2 cellular contexts compared by ENCODE assay signal in the genomic region with DNA sequence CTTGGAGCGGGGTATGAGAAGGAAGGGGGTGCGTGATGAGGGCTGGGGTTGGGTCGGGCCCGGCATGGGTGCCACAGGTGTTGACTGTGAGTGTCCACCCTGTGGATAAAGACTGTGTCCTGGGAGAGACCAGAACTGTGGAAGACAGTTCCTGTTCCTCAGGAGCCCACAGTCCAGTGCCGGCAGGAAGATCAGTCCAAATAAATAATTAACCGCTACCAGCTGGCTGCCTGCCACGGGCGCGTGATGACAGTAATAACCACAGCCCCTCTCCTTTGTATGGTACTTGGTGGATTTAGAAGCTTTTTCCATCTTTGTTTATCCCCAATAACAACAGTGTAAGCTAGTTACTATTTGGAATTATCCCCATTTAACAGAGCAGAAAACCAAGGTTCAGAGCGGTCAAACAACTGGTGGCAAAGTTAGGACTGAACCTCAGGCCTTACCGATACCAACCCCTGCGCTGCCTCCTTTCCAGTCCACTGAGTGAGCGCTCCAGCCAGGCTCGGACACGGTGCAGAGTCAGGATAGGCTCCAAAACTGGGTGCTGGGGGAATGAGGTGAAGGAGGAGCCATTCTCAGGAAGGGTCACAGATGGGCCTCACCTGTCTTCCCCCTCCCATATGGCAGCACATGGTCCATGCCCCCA.
TF ChIP-seq lines count a peak whose summit lies in the region.

No MANE protein-coding gene starts in this region.

TF ChIP-seq in GM12878, 131 proteins besides CTCF, POLR2A, EP300 and RAD21:
- TF ChIP-seq TCF12 (IDR thresholded peaks at IDR 0.05; ENCODE audit: low read depth, low read length) (no peak), IKZF1 (conservative IDR thresholded peaks at IDR 0.05) (0 out of 2 replicates have a peak, but pooled peaks have one; percentile 17)

TF ChIP-seq in HepG2, 621 proteins besides CTCF, POLR2A, EP300 and RAD21 (continues in another document):
- TF ChIP-seq NKX3-1 (CRISPR knock-in tag; IDR thresholded peaks at IDR 0.05) (no peak), MBD4 (IDR thresholded peaks at IDR 0.05; ENCODE audit: borderline replicate concordance, low read length) (no peak), ELF4 (CRISPR knock-in tag; IDR thresholded peaks at IDR 0.05; ENCODE audit: borderline replicate concordance) (no peak), BRCA1 (CRISPR knock-in tag; IDR thresholded peaks at IDR 0.05) (no peak), ZNF383 (CRISPR knock-in tag; IDR thresholded peaks at IDR 0.05; ENCODE audit: borderline replicate concordance) (no peak), ATAD3A (CRISPR knock-in tag; IDR thresholded peaks at IDR 0.05) (no peak), ZNF773 (CRISPR knock-in tag; IDR thresholded peaks at IDR 0.05; ENCODE audit: borderline replicate concordance) (no peak), HOXA9 (CRISPR knock-in tag; IDR thresholded peaks at IDR 0.05; ENCODE audit: borderline replicate concordance) (no peak), KLF13 (CRISPR knock-in tag; IDR thresholded peaks at IDR 0.05) (no peak), CBX2 (IDR thresholded peaks at IDR 0.05; ENCODE audit: low read depth, low read length) (no peak), CBX2 (CRISPR knock-in tag; IDR thresholded peaks at IDR 0.05; ENCODE audit: low read depth) (no peak), KDM4B (CRISPR knock-in tag; IDR thresholded peaks at IDR 0.05) (no peak), ZFP41 (CRISPR knock-in tag; IDR thresholded peaks at IDR 0.05; ENCODE audit: borderline replicate concordance) (no peak), ZBTB38 (CRISPR knock-in tag; IDR thresholded peaks at IDR 0.05) (peak; percentile 86), CHD4 (IDR thresholded peaks at IDR 0.05; ENCODE audit: borderline replicate concordance, low read length) (0 out of 2 replicates have a peak, but pooled peaks have one; percentile 45), ZNF850 (CRISPR knock-in tag; conservative IDR thresholded peaks at IDR 0.05) (no peak), RNF2 (conservative IDR thresholded peaks at IDR 0.05; ENCODE audit: low read depth) (no peak), ZNF317 (CRISPR knock-in tag; IDR thresholded peaks at IDR 0.05) (no peak), MED1 (CRISPR knock-in tag; IDR thresholded peaks at IDR 0.05) (peak; percentile 22; the same call in 1 of the 2 replicates), ZMYM3 (CRISPR knock-in tag; IDR thresholded peaks at IDR 0.05) (peak; percentile 64; the same call in 1 of the 2 replicates), NONO (IDR thresholded peaks at IDR 0.05) (no peak), NONO (CRISPR knock-in tag; conservative IDR thresholded peaks at IDR 0.05) (no peak), ZNF430 (CRISPR knock-in tag; IDR thresholded peaks at IDR 0.05) (no peak), ZNF543 (CRISPR knock-in tag; IDR thresholded peaks at IDR 0.05) (no peak), ZNF567 (CRISPR knock-in tag; IDR thresholded peaks at IDR 0.05; ENCODE audit: borderline replicate concordance) (no peak), U2AF1 (optimal IDR thresholded peaks at IDR 0.05; ENCODE audit: low read depth, low read length) (no peak)
- TF ChIP-seq, protein P1, sequence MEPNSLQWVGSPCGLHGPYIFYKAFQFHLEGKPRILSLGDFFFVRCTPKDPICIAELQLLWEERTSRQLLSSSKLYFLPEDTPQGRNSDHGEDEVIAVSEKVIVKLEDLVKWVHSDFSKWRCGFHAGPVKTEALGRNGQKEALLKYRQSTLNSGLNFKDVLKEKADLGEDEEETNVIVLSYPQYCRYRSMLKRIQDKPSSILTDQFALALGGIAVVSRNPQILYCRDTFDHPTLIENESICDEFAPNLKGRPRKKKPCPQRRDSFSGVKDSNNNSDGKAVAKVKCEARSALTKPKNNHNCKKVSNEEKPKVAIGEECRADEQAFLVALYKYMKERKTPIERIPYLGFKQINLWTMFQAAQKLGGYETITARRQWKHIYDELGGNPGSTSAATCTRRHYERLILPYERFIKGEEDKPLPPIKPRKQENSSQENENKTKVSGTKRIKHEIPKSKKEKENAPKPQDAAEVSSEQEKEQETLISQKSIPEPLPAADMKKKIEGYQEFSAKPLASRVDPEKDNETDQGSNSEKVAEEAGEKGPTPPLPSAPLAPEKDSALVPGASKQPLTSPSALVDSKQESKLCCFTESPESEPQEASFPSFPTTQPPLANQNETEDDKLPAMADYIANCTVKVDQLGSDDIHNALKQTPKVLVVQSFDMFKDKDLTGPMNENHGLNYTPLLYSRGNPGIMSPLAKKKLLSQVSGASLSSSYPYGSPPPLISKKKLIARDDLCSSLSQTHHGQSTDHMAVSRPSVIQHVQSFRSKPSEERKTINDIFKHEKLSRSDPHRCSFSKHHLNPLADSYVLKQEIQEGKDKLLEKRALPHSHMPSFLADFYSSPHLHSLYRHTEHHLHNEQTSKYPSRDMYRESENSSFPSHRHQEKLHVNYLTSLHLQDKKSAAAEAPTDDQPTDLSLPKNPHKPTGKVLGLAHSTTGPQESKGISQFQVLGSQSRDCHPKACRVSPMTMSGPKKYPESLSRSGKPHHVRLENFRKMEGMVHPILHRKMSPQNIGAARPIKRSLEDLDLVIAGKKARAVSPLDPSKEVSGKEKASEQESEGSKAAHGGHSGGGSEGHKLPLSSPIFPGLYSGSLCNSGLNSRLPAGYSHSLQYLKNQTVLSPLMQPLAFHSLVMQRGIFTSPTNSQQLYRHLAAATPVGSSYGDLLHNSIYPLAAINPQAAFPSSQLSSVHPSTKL (CRISPR knock-in tag; IDR thresholded peaks at IDR 0.05) = peak; percentile 18; the same call in 1 of the 2 replicates
- TF ChIP-seq, protein P2, sequence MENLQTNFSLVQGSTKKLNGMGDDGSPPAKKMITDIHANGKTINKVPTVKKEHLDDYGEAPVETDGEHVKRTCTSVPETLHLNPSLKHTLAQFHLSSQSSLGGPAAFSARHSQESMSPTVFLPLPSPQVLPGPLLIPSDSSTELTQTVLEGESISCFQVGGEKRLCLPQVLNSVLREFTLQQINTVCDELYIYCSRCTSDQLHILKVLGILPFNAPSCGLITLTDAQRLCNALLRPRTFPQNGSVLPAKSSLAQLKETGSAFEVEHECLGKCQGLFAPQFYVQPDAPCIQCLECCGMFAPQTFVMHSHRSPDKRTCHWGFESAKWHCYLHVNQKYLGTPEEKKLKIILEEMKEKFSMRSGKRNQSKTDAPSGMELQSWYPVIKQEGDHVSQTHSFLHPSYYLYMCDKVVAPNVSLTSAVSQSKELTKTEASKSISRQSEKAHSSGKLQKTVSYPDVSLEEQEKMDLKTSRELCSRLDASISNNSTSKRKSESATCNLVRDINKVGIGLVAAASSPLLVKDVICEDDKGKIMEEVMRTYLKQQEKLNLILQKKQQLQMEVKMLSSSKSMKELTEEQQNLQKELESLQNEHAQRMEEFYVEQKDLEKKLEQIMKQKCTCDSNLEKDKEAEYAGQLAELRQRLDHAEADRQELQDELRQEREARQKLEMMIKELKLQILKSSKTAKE (CRISPR knock-in tag; IDR thresholded peaks at IDR 0.05; ENCODE audit: borderline replicate concordance) = 0 out of 2 replicates have a peak, but pooled peaks have one; percentile 35
- TF ChIP-seq, protein P3, sequence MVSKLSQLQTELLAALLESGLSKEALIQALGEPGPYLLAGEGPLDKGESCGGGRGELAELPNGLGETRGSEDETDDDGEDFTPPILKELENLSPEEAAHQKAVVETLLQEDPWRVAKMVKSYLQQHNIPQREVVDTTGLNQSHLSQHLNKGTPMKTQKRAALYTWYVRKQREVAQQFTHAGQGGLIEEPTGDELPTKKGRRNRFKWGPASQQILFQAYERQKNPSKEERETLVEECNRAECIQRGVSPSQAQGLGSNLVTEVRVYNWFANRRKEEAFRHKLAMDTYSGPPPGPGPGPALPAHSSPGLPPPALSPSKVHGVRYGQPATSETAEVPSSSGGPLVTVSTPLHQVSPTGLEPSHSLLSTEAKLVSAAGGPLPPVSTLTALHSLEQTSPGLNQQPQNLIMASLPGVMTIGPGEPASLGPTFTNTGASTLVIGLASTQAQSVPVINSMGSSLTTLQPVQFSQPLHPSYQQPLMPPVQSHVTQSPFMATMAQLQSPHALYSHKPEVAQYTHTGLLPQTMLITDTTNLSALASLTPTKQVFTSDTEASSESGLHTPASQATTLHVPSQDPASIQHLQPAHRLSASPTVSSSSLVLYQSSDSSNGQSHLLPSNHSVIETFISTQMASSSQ (IDR thresholded peaks at IDR 0.05; ENCODE audit: low read depth) = peak; percentile 85
- TF ChIP-seq, protein P3 (CRISPR knock-in tag; IDR thresholded peaks at IDR 0.05; ENCODE audit: borderline replicate concordance) = peak; percentile 68; the same call in 1 of the 2 replicates
- TF ChIP-seq, protein P4, sequence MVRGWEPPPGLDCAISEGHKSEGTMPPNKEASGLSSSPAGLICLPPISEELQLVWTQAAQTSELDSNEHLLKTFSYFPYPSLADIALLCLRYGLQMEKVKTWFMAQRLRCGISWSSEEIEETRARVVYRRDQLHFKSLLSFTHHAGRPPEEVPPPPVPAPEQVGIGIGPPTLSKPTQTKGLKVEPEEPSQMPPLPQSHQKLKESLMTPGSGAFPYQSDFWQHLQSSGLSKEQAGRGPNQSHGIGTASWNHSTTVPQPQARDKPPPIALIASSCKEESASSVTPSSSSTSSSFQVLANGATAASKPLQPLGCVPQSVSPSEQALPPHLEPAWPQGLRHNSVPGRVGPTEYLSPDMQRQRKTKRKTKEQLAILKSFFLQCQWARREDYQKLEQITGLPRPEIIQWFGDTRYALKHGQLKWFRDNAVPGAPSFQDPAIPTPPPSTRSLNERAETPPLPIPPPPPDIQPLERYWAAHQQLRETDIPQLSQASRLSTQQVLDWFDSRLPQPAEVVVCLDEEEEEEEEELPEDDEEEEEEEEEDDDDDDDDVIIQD (CRISPR knock-in tag; IDR thresholded peaks at IDR 0.05; ENCODE audit: low read depth) = no peak
- TF ChIP-seq, protein P5, sequence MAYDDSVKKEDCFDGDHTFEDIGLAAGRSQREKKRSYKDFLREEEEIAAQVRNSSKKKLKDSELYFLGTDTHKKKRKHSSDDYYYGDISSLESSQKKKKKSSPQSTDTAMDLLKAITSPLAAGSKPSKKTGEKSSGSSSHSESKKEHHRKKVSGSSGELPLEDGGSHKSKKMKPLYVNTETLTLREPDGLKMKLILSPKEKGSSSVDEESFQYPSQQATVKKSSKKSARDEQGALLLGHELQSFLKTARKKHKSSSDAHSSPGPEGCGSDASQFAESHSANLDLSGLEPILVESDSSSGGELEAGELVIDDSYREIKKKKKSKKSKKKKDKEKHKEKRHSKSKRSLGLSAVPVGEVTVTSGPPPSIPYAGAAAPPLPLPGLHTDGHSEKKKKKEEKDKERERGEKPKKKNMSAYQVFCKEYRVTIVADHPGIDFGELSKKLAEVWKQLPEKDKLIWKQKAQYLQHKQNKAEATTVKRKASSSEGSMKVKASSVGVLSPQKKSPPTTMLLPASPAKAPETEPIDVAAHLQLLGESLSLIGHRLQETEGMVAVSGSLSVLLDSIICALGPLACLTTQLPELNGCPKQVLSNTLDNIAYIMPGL (CRISPR knock-in tag; IDR thresholded peaks at IDR 0.05; ENCODE audit: borderline replicate concordance in 1 of 2, low read depth in 1 of 2) = no peak
- TF ChIP-seq, protein P6, sequence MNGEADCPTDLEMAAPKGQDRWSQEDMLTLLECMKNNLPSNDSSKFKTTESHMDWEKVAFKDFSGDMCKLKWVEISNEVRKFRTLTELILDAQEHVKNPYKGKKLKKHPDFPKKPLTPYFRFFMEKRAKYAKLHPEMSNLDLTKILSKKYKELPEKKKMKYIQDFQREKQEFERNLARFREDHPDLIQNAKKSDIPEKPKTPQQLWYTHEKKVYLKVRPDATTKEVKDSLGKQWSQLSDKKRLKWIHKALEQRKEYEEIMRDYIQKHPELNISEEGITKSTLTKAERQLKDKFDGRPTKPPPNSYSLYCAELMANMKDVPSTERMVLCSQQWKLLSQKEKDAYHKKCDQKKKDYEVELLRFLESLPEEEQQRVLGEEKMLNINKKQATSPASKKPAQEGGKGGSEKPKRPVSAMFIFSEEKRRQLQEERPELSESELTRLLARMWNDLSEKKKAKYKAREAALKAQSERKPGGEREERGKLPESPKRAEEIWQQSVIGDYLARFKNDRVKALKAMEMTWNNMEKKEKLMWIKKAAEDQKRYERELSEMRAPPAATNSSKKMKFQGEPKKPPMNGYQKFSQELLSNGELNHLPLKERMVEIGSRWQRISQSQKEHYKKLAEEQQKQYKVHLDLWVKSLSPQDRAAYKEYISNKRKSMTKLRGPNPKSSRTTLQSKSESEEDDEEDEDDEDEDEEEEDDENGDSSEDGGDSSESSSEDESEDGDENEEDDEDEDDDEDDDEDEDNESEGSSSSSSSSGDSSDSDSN (CRISPR knock-in tag; IDR thresholded peaks at IDR 0.05) = 0 out of 2 replicates have a peak, but pooled peaks have one; percentile 18
- TF ChIP-seq, protein P7, sequence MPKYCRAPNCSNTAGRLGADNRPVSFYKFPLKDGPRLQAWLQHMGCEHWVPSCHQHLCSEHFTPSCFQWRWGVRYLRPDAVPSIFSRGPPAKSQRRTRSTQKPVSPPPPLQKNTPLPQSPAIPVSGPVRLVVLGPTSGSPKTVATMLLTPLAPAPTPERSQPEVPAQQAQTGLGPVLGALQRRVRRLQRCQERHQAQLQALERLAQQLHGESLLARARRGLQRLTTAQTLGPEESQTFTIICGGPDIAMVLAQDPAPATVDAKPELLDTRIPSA (CRISPR knock-in tag; IDR thresholded peaks at IDR 0.05; ENCODE audit: borderline replicate concordance) = no peak
- TF ChIP-seq, protein P8, sequence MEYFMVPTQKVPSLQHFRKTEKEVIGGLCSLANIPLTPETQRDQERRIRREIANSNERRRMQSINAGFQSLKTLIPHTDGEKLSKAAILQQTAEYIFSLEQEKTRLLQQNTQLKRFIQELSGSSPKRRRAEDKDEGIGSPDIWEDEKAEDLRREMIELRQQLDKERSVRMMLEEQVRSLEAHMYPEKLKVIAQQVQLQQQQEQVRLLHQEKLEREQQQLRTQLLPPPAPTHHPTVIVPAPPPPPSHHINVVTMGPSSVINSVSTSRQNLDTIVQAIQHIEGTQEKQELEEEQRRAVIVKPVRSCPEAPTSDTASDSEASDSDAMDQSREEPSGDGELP (IDR thresholded peaks at IDR 0.05; ENCODE audit: borderline replicate concordance, low read depth) = peak; percentile 82
- TF ChIP-seq, protein P9, sequence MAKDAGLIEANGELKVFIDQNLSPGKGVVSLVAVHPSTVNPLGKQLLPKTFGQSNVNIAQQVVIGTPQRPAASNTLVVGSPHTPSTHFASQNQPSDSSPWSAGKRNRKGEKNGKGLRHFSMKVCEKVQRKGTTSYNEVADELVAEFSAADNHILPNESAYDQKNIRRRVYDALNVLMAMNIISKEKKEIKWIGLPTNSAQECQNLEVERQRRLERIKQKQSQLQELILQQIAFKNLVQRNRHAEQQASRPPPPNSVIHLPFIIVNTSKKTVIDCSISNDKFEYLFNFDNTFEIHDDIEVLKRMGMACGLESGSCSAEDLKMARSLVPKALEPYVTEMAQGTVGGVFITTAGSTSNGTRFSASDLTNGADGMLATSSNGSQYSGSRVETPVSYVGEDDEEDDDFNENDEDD (CRISPR knock-in tag; IDR thresholded peaks at IDR 0.05; ENCODE audit: borderline replicate concordance) = no peak
